In the genomic region with DNA sequence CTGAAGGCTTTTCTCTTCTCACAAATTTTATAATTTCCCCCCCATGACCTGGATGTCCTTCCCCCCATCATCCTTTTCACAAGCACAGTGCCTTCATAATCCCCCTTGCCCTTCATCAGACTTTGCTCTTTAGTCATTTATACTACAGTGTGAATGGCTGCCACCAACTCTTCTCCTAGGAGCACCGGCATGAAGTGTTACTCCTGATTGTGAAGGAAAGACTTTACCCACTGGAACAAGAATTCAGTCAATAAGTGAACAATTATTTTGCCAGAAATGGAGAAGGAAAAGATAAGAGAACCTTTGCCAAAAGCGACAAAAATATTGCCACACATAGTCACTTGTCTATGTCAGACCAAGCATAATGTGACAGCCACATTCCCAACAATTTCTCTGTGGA, we compare ENCODE assay signal across 2 cellular contexts.
A peak's percentile ranks its signal among the peaks of the same experiment; 100 is the strongest.
TF ChIP-seq lines count a peak whose summit lies in the region.

No MANE protein-coding gene starts in this region.

TF ChIP-seq in liver, 16 proteins besides CTCF, POLR2A, EP300 and RAD21:
- TF ChIP-seq GABPA (IDR thresholded peaks at IDR 0.05 in 1 of 2, conservative IDR thresholded peaks at IDR 0.05 in 1 of 2) (no peak), FOXA1 (IDR thresholded peaks at IDR 0.05) (no peak), TAF1 (conservative IDR thresholded peaks at IDR 0.05) (no peak), HNF4A (conservative IDR thresholded peaks at IDR 0.05) (peak; percentile 22 to 60), SP1 (IDR thresholded peaks at IDR 0.05) (no peak), HNF4G (IDR thresholded peaks at IDR 0.05) (no peak), NR2F2 (IDR thresholded peaks at IDR 0.05) (no peak), EGR1 (IDR thresholded peaks at IDR 0.05; ENCODE audit: low read depth in 2 of 2) (no peak), JUND (IDR thresholded peaks at IDR 0.05) (no peak), FOXA2 (IDR thresholded peaks at IDR 0.05) (no peak), ATF3 (IDR thresholded peaks at IDR 0.05) (no peak), YY1 (IDR thresholded peaks at IDR 0.05) (peak; percentile 29), RXRA (IDR thresholded peaks at IDR 0.05) (peak in 1 of 2 donors; percentile 42), REST (IDR thresholded peaks at IDR 0.05) (no peak)
- TF ChIP-seq, protein P1, sequence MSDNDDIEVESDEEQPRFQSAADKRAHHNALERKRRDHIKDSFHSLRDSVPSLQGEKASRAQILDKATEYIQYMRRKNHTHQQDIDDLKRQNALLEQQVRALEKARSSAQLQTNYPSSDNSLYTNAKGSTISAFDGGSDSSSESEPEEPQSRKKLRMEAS (IDR thresholded peaks at IDR 0.05) = peak; percentile 13
- TF ChIP-seq, protein P2, sequence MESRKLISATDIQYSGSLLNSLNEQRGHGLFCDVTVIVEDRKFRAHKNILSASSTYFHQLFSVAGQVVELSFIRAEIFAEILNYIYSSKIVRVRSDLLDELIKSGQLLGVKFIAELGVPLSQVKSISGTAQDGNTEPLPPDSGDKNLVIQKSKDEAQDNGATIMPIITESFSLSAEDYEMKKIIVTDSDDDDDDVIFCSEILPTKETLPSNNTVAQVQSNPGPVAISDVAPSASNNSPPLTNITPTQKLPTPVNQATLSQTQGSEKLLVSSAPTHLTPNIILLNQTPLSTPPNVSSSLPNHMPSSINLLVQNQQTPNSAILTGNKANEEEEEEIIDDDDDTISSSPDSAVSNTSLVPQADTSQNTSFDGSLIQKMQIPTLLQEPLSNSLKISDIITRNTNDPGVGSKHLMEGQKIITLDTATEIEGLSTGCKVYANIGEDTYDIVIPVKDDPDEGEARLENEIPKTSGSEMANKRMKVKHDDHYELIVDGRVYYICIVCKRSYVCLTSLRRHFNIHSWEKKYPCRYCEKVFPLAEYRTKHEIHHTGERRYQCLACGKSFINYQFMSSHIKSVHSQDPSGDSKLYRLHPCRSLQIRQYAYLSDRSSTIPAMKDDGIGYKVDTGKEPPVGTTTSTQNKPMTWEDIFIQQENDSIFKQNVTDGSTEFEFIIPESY (IDR thresholded peaks at IDR 0.05) = no peak

TF ChIP-seq in HepG2, 621 proteins besides CTCF, POLR2A, EP300 and RAD21:
- TF ChIP-seq ZNF713 (CRISPR knock-in tag; IDR thresholded peaks at IDR 0.05) (no peak), FOXO4 (CRISPR knock-in tag; conservative IDR thresholded peaks at IDR 0.05) (no peak), HNF1B (CRISPR knock-in tag; IDR thresholded peaks at IDR 0.05) (no peak), MAF1 (CRISPR knock-in tag; IDR thresholded peaks at IDR 0.05; ENCODE audit: borderline replicate concordance) (no peak), REST (IDR thresholded peaks at IDR 0.05; ENCODE audit: borderline replicate concordance in 1 of 2, low read depth in 1 of 2, low read length in 2 of 2) (no peak), ZNF749 (CRISPR knock-in tag; IDR thresholded peaks at IDR 0.05; ENCODE audit: borderline replicate concordance) (no peak), ZNF33B (CRISPR knock-in tag; IDR thresholded peaks at IDR 0.05) (no peak), ZNF619 (CRISPR knock-in tag; IDR thresholded peaks at IDR 0.05) (no peak), ZFP36L1 (CRISPR knock-in tag; IDR thresholded peaks at IDR 0.05) (no peak), HOXA3 (CRISPR knock-in tag; IDR thresholded peaks at IDR 0.05) (no peak), ZNF10 (CRISPR knock-in tag; IDR thresholded peaks at IDR 0.05; ENCODE audit: borderline replicate concordance, low read depth) (no peak), SNRNP70 (IDR thresholded peaks at IDR 0.05; ENCODE audit: low read depth, low read length) (no peak), ATF7-NPFF (CRISPR knock-in tag; IDR thresholded peaks at IDR 0.05; ENCODE audit: low read depth) (no peak), ZNF83 (CRISPR knock-in tag; IDR thresholded peaks at IDR 0.05; ENCODE audit: borderline replicate concordance) (no peak), ZNF256 (CRISPR knock-in tag; conservative IDR thresholded peaks at IDR 0.05) (no peak), ZNF772 (CRISPR knock-in tag; IDR thresholded peaks at IDR 0.05) (no peak), FOXO1 (CRISPR knock-in tag; IDR thresholded peaks at IDR 0.05) (no peak), NFAT5 (CRISPR knock-in tag; IDR thresholded peaks at IDR 0.05) (no peak)
- TF ChIP-seq, protein P3, sequence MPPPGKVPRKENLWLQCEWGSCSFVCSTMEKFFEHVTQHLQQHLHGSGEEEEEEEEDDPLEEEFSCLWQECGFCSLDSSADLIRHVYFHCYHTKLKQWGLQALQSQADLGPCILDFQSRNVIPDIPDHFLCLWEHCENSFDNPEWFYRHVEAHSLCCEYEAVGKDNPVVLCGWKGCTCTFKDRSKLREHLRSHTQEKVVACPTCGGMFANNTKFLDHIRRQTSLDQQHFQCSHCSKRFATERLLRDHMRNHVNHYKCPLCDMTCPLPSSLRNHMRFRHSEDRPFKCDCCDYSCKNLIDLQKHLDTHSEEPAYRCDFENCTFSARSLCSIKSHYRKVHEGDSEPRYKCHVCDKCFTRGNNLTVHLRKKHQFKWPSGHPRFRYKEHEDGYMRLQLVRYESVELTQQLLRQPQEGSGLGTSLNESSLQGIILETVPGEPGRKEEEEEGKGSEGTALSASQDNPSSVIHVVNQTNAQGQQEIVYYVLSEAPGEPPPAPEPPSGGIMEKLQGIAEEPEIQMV (CRISPR knock-in tag; IDR thresholded peaks at IDR 0.05; ENCODE audit: low read depth) = no peak
- TF ChIP-seq, protein P4, sequence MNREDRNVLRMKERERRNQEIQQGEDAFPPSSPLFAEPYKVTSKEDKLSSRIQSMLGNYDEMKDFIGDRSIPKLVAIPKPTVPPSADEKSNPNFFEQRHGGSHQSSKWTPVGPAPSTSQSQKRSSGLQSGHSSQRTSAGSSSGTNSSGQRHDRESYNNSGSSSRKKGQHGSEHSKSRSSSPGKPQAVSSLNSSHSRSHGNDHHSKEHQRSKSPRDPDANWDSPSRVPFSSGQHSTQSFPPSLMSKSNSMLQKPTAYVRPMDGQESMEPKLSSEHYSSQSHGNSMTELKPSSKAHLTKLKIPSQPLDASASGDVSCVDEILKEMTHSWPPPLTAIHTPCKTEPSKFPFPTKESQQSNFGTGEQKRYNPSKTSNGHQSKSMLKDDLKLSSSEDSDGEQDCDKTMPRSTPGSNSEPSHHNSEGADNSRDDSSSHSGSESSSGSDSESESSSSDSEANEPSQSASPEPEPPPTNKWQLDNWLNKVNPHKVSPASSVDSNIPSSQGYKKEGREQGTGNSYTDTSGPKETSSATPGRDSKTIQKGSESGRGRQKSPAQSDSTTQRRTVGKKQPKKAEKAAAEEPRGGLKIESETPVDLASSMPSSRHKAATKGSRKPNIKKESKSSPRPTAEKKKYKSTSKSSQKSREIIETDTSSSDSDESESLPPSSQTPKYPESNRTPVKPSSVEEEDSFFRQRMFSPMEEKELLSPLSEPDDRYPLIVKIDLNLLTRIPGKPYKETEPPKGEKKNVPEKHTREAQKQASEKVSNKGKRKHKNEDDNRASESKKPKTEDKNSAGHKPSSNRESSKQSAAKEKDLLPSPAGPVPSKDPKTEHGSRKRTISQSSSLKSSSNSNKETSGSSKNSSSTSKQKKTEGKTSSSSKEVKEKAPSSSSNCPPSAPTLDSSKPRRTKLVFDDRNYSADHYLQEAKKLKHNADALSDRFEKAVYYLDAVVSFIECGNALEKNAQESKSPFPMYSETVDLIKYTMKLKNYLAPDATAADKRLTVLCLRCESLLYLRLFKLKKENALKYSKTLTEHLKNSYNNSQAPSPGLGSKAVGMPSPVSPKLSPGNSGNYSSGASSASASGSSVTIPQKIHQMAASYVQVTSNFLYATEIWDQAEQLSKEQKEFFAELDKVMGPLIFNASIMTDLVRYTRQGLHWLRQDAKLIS (CRISPR knock-in tag; IDR thresholded peaks at IDR 0.05) = no peak
